Comparison of ENCODE assay signal across 1 cellular context in the genomic region with DNA sequence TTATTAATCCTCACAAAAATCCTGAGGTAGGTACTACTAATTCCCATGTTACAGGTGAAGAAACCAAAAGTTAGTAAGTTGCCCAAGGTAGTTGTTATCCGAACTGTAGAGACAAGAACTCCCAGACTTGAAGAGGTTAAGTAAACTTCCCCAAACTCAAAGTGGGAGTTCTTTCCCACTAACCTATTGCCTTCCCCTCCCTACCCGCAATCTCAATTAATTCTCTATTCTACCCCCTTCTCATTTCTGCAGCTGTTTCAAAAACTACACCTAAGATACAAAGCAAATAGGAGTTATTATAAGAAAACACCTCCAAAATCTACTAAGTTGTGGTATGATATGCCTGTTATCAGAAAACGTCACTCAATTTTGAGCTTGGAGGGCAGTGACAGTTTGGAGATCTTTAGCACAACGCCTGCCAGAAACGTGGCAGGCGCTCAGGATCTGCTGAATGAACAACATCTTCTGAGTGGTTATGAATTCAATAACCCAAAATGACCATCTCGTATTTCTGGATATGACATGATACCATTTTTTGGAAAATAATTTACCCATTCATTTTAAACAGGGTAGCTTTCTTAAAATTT.
TF ChIP-seq lines count a peak whose summit lies in the region.

No MANE protein-coding gene starts in this region.

TF ChIP-seq in GM23338, 12 proteins besides CTCF, POLR2A, EP300 and RAD21:
- TF ChIP-seq CREB1 (CRISPR knock-in tag; IDR thresholded peaks at IDR 0.05; ENCODE audit: low read depth) (no peak), JUNB (IDR thresholded peaks at IDR 0.05; ENCODE audit: unreplicated experiment) (no peak), EZH2phosphoT487 (IDR thresholded peaks at IDR 0.05; ENCODE audit: unreplicated experiment) (no peak), STAT1 (IDR thresholded peaks at IDR 0.05; ENCODE audit: unreplicated experiment) (no peak), ZNF331 (CRISPR knock-in tag; IDR thresholded peaks at IDR 0.05; ENCODE audit: low read depth) (no peak), EZH2 (IDR thresholded peaks at IDR 0.05; ENCODE audit: low read depth, unreplicated experiment) (no peak), ZNF114 (CRISPR knock-in tag; IDR thresholded peaks at IDR 0.05) (no peak), POLR2AphosphoS5 (IDR thresholded peaks at IDR 0.05; ENCODE audit: low read depth) (no peak), NANOG (IDR thresholded peaks at IDR 0.05; ENCODE audit: borderline replicate concordance) (no peak)
- TF ChIP-seq, protein P1, sequence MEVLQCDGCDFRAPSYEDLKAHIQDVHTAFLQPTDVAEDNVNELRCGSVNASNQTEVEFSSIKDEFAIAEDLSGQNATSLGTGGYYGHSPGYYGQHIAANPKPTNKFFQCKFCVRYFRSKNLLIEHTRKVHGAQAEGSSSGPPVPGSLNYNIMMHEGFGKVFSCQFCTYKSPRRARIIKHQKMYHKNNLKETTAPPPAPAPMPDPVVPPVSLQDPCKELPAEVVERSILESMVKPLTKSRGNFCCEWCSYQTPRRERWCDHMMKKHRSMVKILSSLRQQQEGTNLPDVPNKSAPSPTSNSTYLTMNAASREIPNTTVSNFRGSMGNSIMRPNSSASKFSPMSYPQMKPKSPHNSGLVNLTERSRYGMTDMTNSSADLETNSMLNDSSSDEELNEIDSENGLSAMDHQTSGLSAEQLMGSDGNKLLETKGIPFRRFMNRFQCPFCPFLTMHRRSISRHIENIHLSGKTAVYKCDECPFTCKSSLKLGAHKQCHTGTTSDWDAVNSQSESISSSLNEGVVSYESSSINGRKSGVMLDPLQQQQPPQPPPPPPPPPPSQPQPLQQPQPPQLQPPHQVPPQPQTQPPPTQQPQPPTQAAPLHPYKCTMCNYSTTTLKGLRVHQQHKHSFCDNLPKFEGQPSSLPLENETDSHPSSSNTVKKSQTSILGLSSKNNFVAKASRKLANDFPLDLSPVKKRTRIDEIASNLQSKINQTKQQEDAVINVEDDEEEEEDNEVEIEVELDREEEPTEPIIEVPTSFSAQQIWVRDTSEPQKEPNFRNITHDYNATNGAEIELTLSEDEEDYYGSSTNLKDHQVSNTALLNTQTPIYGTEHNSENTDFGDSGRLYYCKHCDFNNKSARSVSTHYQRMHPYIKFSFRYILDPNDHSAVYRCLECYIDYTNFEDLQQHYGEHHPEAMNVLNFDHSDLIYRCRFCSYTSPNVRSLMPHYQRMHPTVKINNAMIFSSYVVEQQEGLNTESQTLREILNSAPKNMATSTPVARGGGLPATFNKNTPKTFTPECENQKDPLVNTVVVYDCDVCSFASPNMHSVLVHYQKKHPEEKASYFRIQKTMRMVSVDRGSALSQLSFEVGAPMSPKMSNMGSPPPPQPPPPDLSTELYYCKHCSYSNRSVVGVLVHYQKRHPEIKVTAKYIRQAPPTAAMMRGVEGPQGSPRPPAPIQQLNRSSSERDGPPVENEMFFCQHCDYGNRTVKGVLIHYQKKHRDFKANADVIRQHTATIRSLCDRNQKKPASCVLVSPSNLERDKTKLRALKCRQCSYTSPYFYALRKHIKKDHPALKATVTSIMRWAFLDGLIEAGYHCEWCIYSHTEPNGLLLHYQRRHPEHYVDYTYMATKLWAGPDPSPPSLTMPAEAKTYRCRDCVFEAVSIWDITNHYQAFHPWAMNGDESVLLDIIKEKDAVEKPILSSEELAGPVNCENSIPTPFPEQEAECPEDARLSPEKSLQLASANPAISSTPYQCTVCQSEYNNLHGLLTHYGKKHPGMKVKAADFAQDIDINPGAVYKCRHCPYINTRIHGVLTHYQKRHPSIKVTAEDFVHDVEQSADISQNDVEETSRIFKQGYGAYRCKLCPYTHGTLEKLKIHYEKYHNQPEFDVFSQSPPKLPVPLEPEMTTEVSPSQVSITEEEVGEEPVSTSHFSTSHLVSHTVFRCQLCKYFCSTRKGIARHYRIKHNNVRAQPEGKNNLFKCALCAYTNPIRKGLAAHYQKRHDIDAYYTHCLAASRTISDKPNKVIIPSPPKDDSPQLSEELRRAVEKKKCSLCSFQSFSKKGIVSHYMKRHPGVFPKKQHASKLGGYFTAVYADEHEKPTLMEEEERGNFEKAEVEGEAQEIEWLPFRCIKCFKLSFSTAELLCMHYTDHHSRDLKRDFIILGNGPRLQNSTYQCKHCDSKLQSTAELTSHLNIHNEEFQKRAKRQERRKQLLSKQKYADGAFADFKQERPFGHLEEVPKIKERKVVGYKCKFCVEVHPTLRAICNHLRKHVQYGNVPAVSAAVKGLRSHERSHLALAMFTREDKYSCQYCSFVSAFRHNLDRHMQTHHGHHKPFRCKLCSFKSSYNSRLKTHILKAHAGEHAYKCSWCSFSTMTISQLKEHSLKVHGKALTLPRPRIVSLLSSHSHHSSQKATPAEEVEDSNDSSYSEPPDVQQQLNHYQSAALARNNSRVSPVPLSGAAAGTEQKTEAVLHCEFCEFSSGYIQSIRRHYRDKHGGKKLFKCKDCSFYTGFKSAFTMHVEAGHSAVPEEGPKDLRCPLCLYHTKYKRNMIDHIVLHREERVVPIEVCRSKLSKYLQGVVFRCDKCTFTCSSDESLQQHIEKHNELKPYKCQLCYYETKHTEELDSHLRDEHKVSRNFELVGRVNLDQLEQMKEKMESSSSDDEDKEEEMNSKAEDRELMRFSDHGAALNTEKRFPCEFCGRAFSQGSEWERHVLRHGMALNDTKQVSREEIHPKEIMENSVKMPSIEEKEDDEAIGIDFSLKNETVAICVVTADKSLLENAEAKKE (CRISPR knock-in tag; IDR thresholded peaks at IDR 0.05) = no peak
- TF ChIP-seq, protein P2, sequence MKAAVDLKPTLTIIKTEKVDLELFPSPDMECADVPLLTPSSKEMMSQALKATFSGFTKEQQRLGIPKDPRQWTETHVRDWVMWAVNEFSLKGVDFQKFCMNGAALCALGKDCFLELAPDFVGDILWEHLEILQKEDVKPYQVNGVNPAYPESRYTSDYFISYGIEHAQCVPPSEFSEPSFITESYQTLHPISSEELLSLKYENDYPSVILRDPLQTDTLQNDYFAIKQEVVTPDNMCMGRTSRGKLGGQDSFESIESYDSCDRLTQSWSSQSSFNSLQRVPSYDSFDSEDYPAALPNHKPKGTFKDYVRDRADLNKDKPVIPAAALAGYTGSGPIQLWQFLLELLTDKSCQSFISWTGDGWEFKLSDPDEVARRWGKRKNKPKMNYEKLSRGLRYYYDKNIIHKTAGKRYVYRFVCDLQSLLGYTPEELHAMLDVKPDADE (IDR thresholded peaks at IDR 0.05) = no peak
- TF ChIP-seq, protein P3, sequence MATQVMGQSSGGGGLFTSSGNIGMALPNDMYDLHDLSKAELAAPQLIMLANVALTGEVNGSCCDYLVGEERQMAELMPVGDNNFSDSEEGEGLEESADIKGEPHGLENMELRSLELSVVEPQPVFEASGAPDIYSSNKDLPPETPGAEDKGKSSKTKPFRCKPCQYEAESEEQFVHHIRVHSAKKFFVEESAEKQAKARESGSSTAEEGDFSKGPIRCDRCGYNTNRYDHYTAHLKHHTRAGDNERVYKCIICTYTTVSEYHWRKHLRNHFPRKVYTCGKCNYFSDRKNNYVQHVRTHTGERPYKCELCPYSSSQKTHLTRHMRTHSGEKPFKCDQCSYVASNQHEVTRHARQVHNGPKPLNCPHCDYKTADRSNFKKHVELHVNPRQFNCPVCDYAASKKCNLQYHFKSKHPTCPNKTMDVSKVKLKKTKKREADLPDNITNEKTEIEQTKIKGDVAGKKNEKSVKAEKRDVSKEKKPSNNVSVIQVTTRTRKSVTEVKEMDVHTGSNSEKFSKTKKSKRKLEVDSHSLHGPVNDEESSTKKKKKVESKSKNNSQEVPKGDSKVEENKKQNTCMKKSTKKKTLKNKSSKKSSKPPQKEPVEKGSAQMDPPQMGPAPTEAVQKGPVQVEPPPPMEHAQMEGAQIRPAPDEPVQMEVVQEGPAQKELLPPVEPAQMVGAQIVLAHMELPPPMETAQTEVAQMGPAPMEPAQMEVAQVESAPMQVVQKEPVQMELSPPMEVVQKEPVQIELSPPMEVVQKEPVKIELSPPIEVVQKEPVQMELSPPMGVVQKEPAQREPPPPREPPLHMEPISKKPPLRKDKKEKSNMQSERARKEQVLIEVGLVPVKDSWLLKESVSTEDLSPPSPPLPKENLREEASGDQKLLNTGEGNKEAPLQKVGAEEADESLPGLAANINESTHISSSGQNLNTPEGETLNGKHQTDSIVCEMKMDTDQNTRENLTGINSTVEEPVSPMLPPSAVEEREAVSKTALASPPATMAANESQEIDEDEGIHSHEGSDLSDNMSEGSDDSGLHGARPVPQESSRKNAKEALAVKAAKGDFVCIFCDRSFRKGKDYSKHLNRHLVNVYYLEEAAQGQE (IDR thresholded peaks at IDR 0.05; ENCODE audit: unreplicated experiment) = no peak
